ENCODE assay signal across 23 cellular contexts in genomic region chr6:160394654-160395035, GRCh38. TPM values are rescaled to one million over a fixed set of nuclear protein-coding genes. Genes with fewer than 3 reads are reported as not detected.
A peak's percentile ranks its signal among the peaks of the same experiment; 100 is the strongest.
DNase-seq lines count a peak whose midpoint lies in the region; ATAC-seq and TF ChIP-seq lines count a peak whose summit lies in the region.
"Had no signal": no experiment of that assay in that cellular context is flagged by ENCODE, and none has a peak within 500 bp of the region (broad histone marks: within the 10 kb centered on the region; RNA-seq: fewer than 3 reads in every experiment).

No MANE protein-coding gene starts in this region.

- no peaks in the 10 kb centered on the region for H3F3A ChIP-seq in neural progenitor cell (ENCODE audit: low read depth)

- no peak for TF ChIP-seq POLR2A in uterus (IDR thresholded peaks at IDR 0.05)

- no peaks in the 10 kb centered on the region for H3K9me2 ChIP-seq in hepatocyte (replicated peaks; ENCODE audit: insufficient read depth)

- ATAC-seq in stimulated activated naive CD8-positive, alpha-beta T cell treated with anti-CD3 and anti-CD28 coated beads, Interleukin-15, Interleukin-2, amounts not matched to agents 100 U/mL and 50 U/mL, for 24 hours: no peak
- ATAC-seq: activated CD4-positive, alpha-beta T cell treated with anti-CD3 and anti-CD28 coated beads for 36 hours had no signal

- no peak overlapping the region for H3K4me3 Mint-ChIP-seq in activated CD4-positive, alpha-beta T cell treated with anti-CD3 and anti-CD28 coated beads, Interleukin-2, amount 10 ng/mL, durations not matched to agents 24 days and 14 days
- no peak overlapping the region for H3K4me3 Mint-ChIP-seq in neural progenitor cell
- H3K4me3 Mint-ChIP-seq: activated CD4-positive, alpha-beta T cell treated with anti-CD3 and anti-CD28 coated beads for 36 hours had no signal

- peak overlapping the region; percentile 90 for H3K27ac ChIP-seq in hepatocyte
- no peak overlapping the region for H3K27ac ChIP-seq in neural progenitor cell
- H3K27ac ChIP-seq in uterus: peak overlapping the region; percentile 47 to 60
- H3K27ac ChIP-seq: ovary, Peyer's patch, SK-N-MC had no signal

- H3K4me3 ChIP-seq in hepatocyte: no peak overlapping the region
- H3K4me3 ChIP-seq in neural progenitor cell: no peak overlapping the region
- no peak overlapping the region for H3K4me3 ChIP-seq in uterus
- H3K4me3 ChIP-seq: ovary, Peyer's patch, SK-N-MC had no signal

- peak; percentile 32 for DNase-seq in activated CD4-positive, alpha-beta T cell treated with anti-CD3 and anti-CD28 coated beads, Interleukin-2, amount 10 ng/mL, durations not matched to agents 24 days and 14 days
- no peak for DNase-seq in activated CD4-positive, alpha-beta T cell treated with anti-CD3 and anti-CD28 coated beads, Interleukin-2, amount 50 U/mL, for 1 hour
- no peak for DNase-seq in hepatocyte (ENCODE audit: low spot score)
- peak; percentile 15 for DNase-seq in neural progenitor cell (ENCODE audit: low spot score)
- no peak for DNase-seq in uterus
- DNase-seq in DMS153 (lab: John Stamatoyannopoulos, UW): no peak
- no peak for DNase-seq in stimulated activated naive CD8-positive, alpha-beta T cell treated with anti-CD3 and anti-CD28 coated beads, Interleukin-15, Interleukin-2, amounts not matched to agents 100 U/mL and 50 U/mL, for 24 hours
- no peak for DNase-seq in Ammon's horn (ENCODE audit: low spot score)
- DNase-seq: activated CD4-positive, alpha-beta T cell treated with anti-CD3 and anti-CD28 coated beads for 36 hours; activated effector memory CD4-positive, alpha-beta T cell treated with Interleukin-2 at 50 U/mL for 16 hours; amniotic stem cell; C1 segment of cervical spinal cord; DMS79 treated with DMSO at 0.1 percent for 48 hours; foreskin fibroblast; IMR-90; NCI-H1694 treated with DMSO at 0.1 percent for 48 hours; NCI-H226; Peyer's patch; stimulated activated CD4-positive, alpha-beta T cell treated with anti-CD3 and anti-CD28 coated beads, Interleukin-4, amount 100 ng/mL, for 1 hour had no signal

- H3K79me2 ChIP-seq in hepatocyte: peaks cover 6% of the 10 kb centered on the region
- no peaks in the 10 kb centered on the region for H3K79me2 ChIP-seq in neural progenitor cell (ENCODE audit: low read depth)

- H3K9me3 ChIP-seq in hepatocyte (ENCODE audit: low read depth): no peaks in the 10 kb centered on the region
- no peaks in the 10 kb centered on the region for H3K9me3 ChIP-seq in neural progenitor cell (ENCODE audit: low read depth)
- H3K9me3 ChIP-seq in uterus: no peaks in the 10 kb centered on the region
- H3K9me3 ChIP-seq: ovary, Peyer's patch had no signal

- no peak overlapping the region for H3K9ac ChIP-seq in neural progenitor cell

- no peak overlapping the region for H3K27ac Mint-ChIP-seq in activated CD4-positive, alpha-beta T cell treated with anti-CD3 and anti-CD28 coated beads, Interleukin-2, amount 10 ng/mL, durations not matched to agents 24 days and 14 days
- no peak overlapping the region for H3K27ac Mint-ChIP-seq in neural progenitor cell
- H3K27ac Mint-ChIP-seq: activated CD4-positive, alpha-beta T cell treated with anti-CD3 and anti-CD28 coated beads for 36 hours had no signal

- H3K36me3 Mint-ChIP-seq in activated CD4-positive, alpha-beta T cell treated with anti-CD3 and anti-CD28 coated beads, Interleukin-2, amount 10 ng/mL, durations not matched to agents 24 days and 14 days (ENCODE audit: low read depth): no peaks in the 10 kb centered on the region
- H3K36me3 Mint-ChIP-seq in neural progenitor cell: no peaks in the 10 kb centered on the region

- H4K20me1 ChIP-seq in hepatocyte (ENCODE audit: insufficient read depth, poor library complexity, severe bottlenecking): no peaks in the 10 kb centered on the region
- no peaks in the 10 kb centered on the region for H4K20me1 ChIP-seq in neural progenitor cell (ENCODE audit: low read depth)

- H3K4me1 ChIP-seq in hepatocyte (ENCODE audit: insufficient read depth): peaks cover 22% of the 10 kb centered on the region
- H3K4me1 ChIP-seq in neural progenitor cell: peaks cover 2% of the 10 kb centered on the region
- peaks cover 7% of the 10 kb centered on the region in 2 donors for H3K4me1 ChIP-seq in uterus

- H3K27me3 ChIP-seq in hepatocyte (no peaks in the 10 kb centered on the region), neural progenitor cell (no peaks in the 10 kb centered on the region), uterus (no peaks in the 10 kb centered on the region)
- H3K27me3 ChIP-seq: ovary, Peyer's patch had no signal

- intact Hi-C loops in activated CD4-positive, alpha-beta T cell treated with anti-CD3 and anti-CD28 coated beads, Interleukin-2, amount 10 ng/mL, durations not matched to agents 24 days and 14 days (cut with micrococcal nuclease): no loop called here
- intact Hi-C loops in uterus (cut with DNase I; ENCODE audit: low total_unique reads): no loop called here

- no peaks in the 10 kb centered on the region for H3K9me3 Mint-ChIP-seq in activated CD4-positive, alpha-beta T cell treated with anti-CD3 and anti-CD28 coated beads, Interleukin-2, amount 10 ng/mL, durations not matched to agents 24 days and 14 days
- H3K9me3 Mint-ChIP-seq in neural progenitor cell: no peaks in the 10 kb centered on the region

- TF ChIP-seq CTCF in hepatocyte (IDR thresholded peaks at IDR 0.05; ENCODE audit: poor library complexity) (no peak), neural progenitor cell (IDR thresholded peaks at IDR 0.05) (no peak), uterus (IDR thresholded peaks at IDR 0.05) (no peak)

- peak overlapping the region; percentile 49 for H3K4me2 ChIP-seq in hepatocyte
- H3K4me2 ChIP-seq in neural progenitor cell: no peak overlapping the region

- no peaks in the 10 kb centered on the region for H3K36me3 ChIP-seq in hepatocyte (replicated peaks; ENCODE audit: insufficient read depth, low read depth)
- no peaks in the 10 kb centered on the region for H3K36me3 ChIP-seq in neural progenitor cell
- no peaks in the 10 kb centered on the region for H3K36me3 ChIP-seq in uterus
- H3K36me3 ChIP-seq: ovary, Peyer's patch had no signal

- WGBS in hepatocyte (ENCODE audit: low lambda C conversion rate, missing lambda C conversion rate): 63% methylated on average over 2 of the region's 2 CpGs

- peak overlapping the region; percentile 52 for H2AFZ ChIP-seq in hepatocyte
- H2AFZ ChIP-seq in neural progenitor cell (replicated peaks): peak overlapping the region; percentile 2

- peaks cover 7% of the 10 kb centered on the region for H3K4me1 Mint-ChIP-seq in activated CD4-positive, alpha-beta T cell treated with anti-CD3 and anti-CD28 coated beads, Interleukin-2, amount 10 ng/mL, durations not matched to agents 24 days and 14 days
- H3K4me1 Mint-ChIP-seq in neural progenitor cell: peaks cover 3% of the 10 kb centered on the region

- H3K27me3 Mint-ChIP-seq in activated CD4-positive, alpha-beta T cell treated with anti-CD3 and anti-CD28 coated beads, Interleukin-2, amount 10 ng/mL, durations not matched to agents 24 days and 14 days: peaks cover 6% of the 10 kb centered on the region
- no peaks in the 10 kb centered on the region for H3K27me3 Mint-ChIP-seq in neural progenitor cell (ENCODE audit: insufficient read depth, low read depth)

RNA-seq across cellular contexts. Expression of gene SLC22A3, which starts 46.5 kb away (rescaled TPM):
- total RNA-seq in activated CD4-positive, alpha-beta T cell treated with anti-CD3 and anti-CD28 coated beads, Interleukin-2, amount 10 ng/mL, durations not matched to agents 24 days and 14 days: not detected in 2 replicates
- total RNA-seq in hepatocyte (34.3 and 40.3 TPM in 2 replicates), neural progenitor cell (ENCODE audit: low replicate concordance) (0.06 and 0.07 TPM in 2 replicates), uterus (10 to 100 TPM; 16.1 to 39.2 (median 28.1) TPM)
- 29.6 and 34.9 TPM in 2 replicates for polyA plus RNA-seq in hepatocyte
- total RNA-seq: A172; activated CD4-positive, alpha-beta T cell treated with anti-CD3 and anti-CD28 coated beads for 36 hours; IMR-90; myocyte had no signal
- polyA plus RNA-seq: IMR-90 had no signal

Comparison
In these comparisons a context has a peak if more than half of its experiments do, and no peak if none do; other contexts are left out.
1. DNase-seq: peak in activated CD4-positive, alpha-beta T cell treated with anti-CD3 and anti-CD28 coated beads, Interleukin-2, amount 10 ng/mL, durations not matched to agents 24 days and 14 days (single experiment) and neural progenitor cell (single experiment); none in activated CD4-positive, alpha-beta T cell treated with anti-CD3 and anti-CD28 coated beads, Interleukin-2, amount 50 U/mL, for 1 hour (single experiment), hepatocyte (single experiment), uterus (0 of 2), DMS153 (single experiment), stimulated activated naive CD8-positive, alpha-beta T cell treated with anti-CD3 and anti-CD28 coated beads, Interleukin-15, Interleukin-2, amounts not matched to agents 100 U/mL and 50 U/mL, for 24 hours (single experiment) and Ammon's horn (single experiment).
2. RNA of gene SLC22A3, which starts 46.5 kb away (total RNA-seq): 34.3 to 40.3 TPM in hepatocyte and 16.1 to 39.2 TPM in uterus; 0.06 to 0.07 TPM in neural progenitor cell and not detected in activated CD4-positive, alpha-beta T cell treated with anti-CD3 and anti-CD28 coated beads, Interleukin-2, amount 10 ng/mL, durations not matched to agents 24 days and 14 days; every median in the first group is over 10 times any median in the second.